In the genomic region with DNA sequence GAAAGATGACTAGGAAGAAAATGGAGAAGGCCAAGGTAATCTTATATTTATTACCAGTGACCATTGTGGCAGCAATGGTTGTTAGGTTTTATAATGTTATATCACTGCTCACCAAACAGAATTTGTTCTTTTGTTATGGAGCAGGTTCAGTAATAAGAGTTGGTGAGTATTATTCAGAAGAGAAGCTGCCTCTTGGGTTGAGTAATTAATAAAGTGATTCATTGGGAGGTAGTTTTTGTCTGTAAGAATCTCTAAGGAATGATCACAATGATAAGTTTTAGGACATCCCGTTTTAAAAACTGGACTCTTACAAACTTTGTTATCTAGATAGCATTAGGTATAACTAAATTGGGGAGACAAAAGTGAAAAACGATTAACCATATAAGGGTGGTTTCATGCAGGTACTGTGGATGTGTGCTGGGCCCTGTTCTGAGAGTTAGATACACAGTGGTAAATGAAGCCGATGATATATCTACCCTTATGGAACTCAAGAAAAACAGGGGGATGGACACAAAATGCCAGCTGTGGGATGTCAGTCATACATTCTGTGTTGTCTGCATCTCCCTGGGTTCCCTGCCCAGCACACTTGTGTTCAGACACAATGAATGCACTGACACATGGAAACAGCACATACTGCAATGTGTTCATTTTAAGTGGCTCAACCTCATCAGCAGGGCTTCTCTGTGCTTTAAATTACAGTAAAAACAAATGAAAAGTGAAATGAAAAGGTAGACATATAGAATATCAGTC, we compare ENCODE assay signal across 12 cellular contexts. TPM values are rescaled to one million over a fixed set of nuclear protein-coding genes. Genes with fewer than 3 reads are reported as not detected.
DNase-seq lines count a peak whose midpoint lies in the region; ATAC-seq and TF ChIP-seq lines count a peak whose summit lies in the region.
"Had no signal": no experiment of that assay in that cellular context is flagged by ENCODE, and none has a peak within 500 bp of the region (broad histone marks: within the 10 kb centered on the region; RNA-seq: fewer than 3 reads in every experiment).

No MANE protein-coding gene starts in this region.

- POLR2A ChIA-PET in T-cell (lab: Charles Lee): interaction anchor here (0.6 to 1.0 kb wide), 2 partner anchors 13 to 1052 kb away, joined by 3 to 4 read pairs; no protein-coding TSS in a partner anchor

- no peaks in the 10 kb centered on the region for H3K27me3 ChIP-seq in spleen (replicated peaks in 1 of 7)
- H3K27me3 ChIP-seq: SJSA1 had no signal

- TF ChIP-seq POLR2A in spleen (IDR thresholded peaks at IDR 0.05): no peak

- peaks cover 52 to 100% (median 91%) of the 10 kb centered on the region in 6 donors for H3K4me1 ChIP-seq in spleen

- no peak overlapping the region for H3K4me3 ChIP-seq in spleen
- H3K4me3 ChIP-seq: SJSA1 had no signal

- 67 to 92% (median 76%) methylated on average over 3 of the region's 3 CpGs for WGBS in spleen, 5 donors

- peaks cover 0 to 16% (median 0%) of the 10 kb centered on the region in 6 donors for H3K36me3 ChIP-seq in spleen

- H3K27ac Mint-ChIP-seq in T-helper 1 cell treated with Interleukin-12 subunit alpha and Interleukin-12 subunit beta and Interleukin-4 antibody, amounts not matched to agents 30 μg/mL and 1 μg/mL, for 36 hours: peak overlapping the region; percentile 53
- H3K27ac Mint-ChIP-seq in T-cell: peak overlapping the region in 1 of 2 donors; percentile 93

- ATAC-seq in T-cell (replicated peaks in 1 of 4) (no peak), HG03439 (IDR thresholded peaks at IDR 0.05; ENCODE audit: unreplicated experiment) (no peak)

- CTCF ChIA-PET in T-cell (lab: Charles Lee): interaction anchor here in 1 of 2 donors (0.6 to 1.4 kb wide), 6 partner anchors 12 to 317 kb away, joined by 3 to 7 read pairs (median 3); partner anchors contain the start of gene CREG2

- H3K4me1 Mint-ChIP-seq in T-helper 1 cell treated with Interleukin-12 subunit alpha and Interleukin-12 subunit beta and Interleukin-4 antibody, amounts not matched to agents 30 μg/mL and 1 μg/mL, for 36 hours (ENCODE audit: low read depth): peaks cover 64% of the 10 kb centered on the region
- peaks cover 76 to 81% (median 78%) of the 10 kb centered on the region in 3 donors for H3K4me1 Mint-ChIP-seq in T-cell

- no peaks in the 10 kb centered on the region for H3K9me3 Mint-ChIP-seq in T-helper 1 cell treated with Interleukin-12 subunit alpha and Interleukin-12 subunit beta and Interleukin-4 antibody, amounts not matched to agents 30 μg/mL and 1 μg/mL, for 36 hours
- H3K9me3 Mint-ChIP-seq in T-cell: peaks cover 0 to 5% (median 0%) of the 10 kb centered on the region in 3 donors

- intact Hi-C loops in spleen (cut with DNase I; ENCODE audit: low total_unique reads): no loop called here

- H3K27me3 Mint-ChIP-seq in T-helper 1 cell treated with Interleukin-12 subunit alpha and Interleukin-12 subunit beta and Interleukin-4 antibody, amounts not matched to agents 30 μg/mL and 1 μg/mL, for 36 hours (ENCODE audit: low read depth): no peaks in the 10 kb centered on the region
- H3K27me3 Mint-ChIP-seq in T-cell: no peaks in the 10 kb centered on the region

- DNase-seq in T-helper 1 cell: no peak
- no peak for DNase-seq in T-cell
- no peak for DNase-seq in epithelial cell of prostate (ENCODE audit: low read depth, low spot score)
- DNase-seq in spleen: no peak
- DNase-seq in HK-2 (ENCODE audit: unreplicated experiment): no peak
- no peak for DNase-seq in stimulated activated CD4-positive, alpha-beta T cell treated with anti-CD3 and anti-CD28 coated beads, Interleukin-4, amount 100 ng/mL, for 4 hours
- DNase-seq: activated effector memory CD4-positive, alpha-beta T cell treated with Interleukin-2 at 50 U/mL for 16 hours; foreskin melanocyte; NCI-H1092 had no signal

- peak overlapping the region; percentile 49 for H3K4me3 Mint-ChIP-seq in T-helper 1 cell treated with Interleukin-12 subunit alpha and Interleukin-12 subunit beta and Interleukin-4 antibody, amounts not matched to agents 30 μg/mL and 1 μg/mL, for 36 hours
- H3K4me3 Mint-ChIP-seq in T-cell: peak overlapping the region; percentile 44 to 82 (median 74)

- peaks cover 36% of the 10 kb centered on the region for H3K36me3 Mint-ChIP-seq in T-helper 1 cell treated with Interleukin-12 subunit alpha and Interleukin-12 subunit beta and Interleukin-4 antibody, amounts not matched to agents 30 μg/mL and 1 μg/mL, for 36 hours (ENCODE audit: low read depth)
- H3K36me3 Mint-ChIP-seq in T-cell: peaks cover 6% of the 10 kb centered on the region

- peak overlapping the region; percentile 79 for H3K27ac ChIP-seq in epithelial cell of prostate
- H3K27ac ChIP-seq in spleen: peak overlapping the region in 7 of 8 donors; percentile 16 to 81 (median 61)
- H3K27ac ChIP-seq: SJSA1 had no signal

- TF ChIP-seq CTCF in spleen (IDR thresholded peaks at IDR 0.05 in 8 of 11, conservative IDR thresholded peaks at IDR 0.05 in 3 of 11): no peak

- no peaks in the 10 kb centered on the region for H3K9me3 ChIP-seq in spleen
- H3K9me3 ChIP-seq: SJSA1 had no signal

RNA-seq across cellular contexts. Expression of gene MAP4K4, which starts 7.5 kb away (rescaled TPM):
- total RNA-seq in T-cell (100 to 1,000 TPM in 2 of 5 donors, 10 to 100 TPM in 3; 84.2 to 148 (median 93.2) TPM), spleen (100 to 1,000 TPM in 1 of 7 donors, 10 to 100 TPM in 6; 69.5 to 108 (median 73.1) TPM)
- 10 to 100 TPM; 16.7 to 19.0 (median 17.3) TPM for polyA plus RNA-seq in spleen
